Comparison of ENCODE assay signal across 30 cellular contexts in genomic region chr2:229485782-229486181, GRCh38.
DNase-seq lines count a peak whose midpoint lies in the region; ATAC-seq lines count a peak whose summit lies in the region.
"Had no signal": no experiment of that assay in that cellular context is flagged by ENCODE, and none has a peak within 500 bp of the region (broad histone marks: within the 10 kb centered on the region; RNA-seq: fewer than 3 reads in every experiment).

No MANE protein-coding gene starts in this region.

- in situ Hi-C loops in G401 (cut with HindIII; ENCODE audit: low sequenced_read_pairs), result no loop called here

- no peak overlapping the region for H4K8ac ChIP-seq in mesendoderm (ENCODE audit: low read depth, low read length)

- H2BK120ac ChIP-seq in mesendoderm (ENCODE audit: low read depth, low read length), result no peak overlapping the region

- H3K23ac ChIP-seq in mesendoderm (ENCODE audit: low read length), result no peak overlapping the region

- ATAC-seq in left ventricle myocardium superior, result peak; percentile 87
- ATAC-seq in sciatic nerve, result peak; percentile 72
- ATAC-seq: effector memory CD8-positive, alpha-beta T cell; naive thymus-derived CD8-positive, alpha-beta T cell had no signal

- H2AK5ac ChIP-seq in mesendoderm (ENCODE audit: low read length), result no peak overlapping the region

- H3K79me1 ChIP-seq in mesendoderm (ENCODE audit: low read length), result no peaks in the 10 kb centered on the region

- no peaks in the 10 kb centered on the region for H3K36me3 ChIP-seq in mesendoderm (ENCODE audit: control insufficient read depth, insufficient read depth, low read length)
- H3K36me3 ChIP-seq: colonic mucosa, HAP-1, MG63, Peyer's patch, SJCRH30, suprapubic skin, WERI-Rb-1 had no signal

- no peak overlapping the region for H3K18ac ChIP-seq in mesendoderm (ENCODE audit: low read length)

- no peak overlapping the region for H2BK15ac ChIP-seq in mesendoderm (replicated peaks; ENCODE audit: low read depth)

- no peaks in the 10 kb centered on the region for H3K27me3 ChIP-seq in mesendoderm (ENCODE audit: insufficient read depth, low read length, poor library complexity)
- H3K27me3 ChIP-seq: colonic mucosa, MG63, Peyer's patch, SJCRH30, suprapubic skin had no signal

- no peaks in the 10 kb centered on the region for H3K79me2 ChIP-seq in mesendoderm (ENCODE audit: control insufficient read depth, insufficient read depth, low read length)

- intact Hi-C loops in left ventricle myocardium superior (cut with micrococcal nuclease) (no loop called here), sciatic nerve (cut with DNase I) (no loop called here)

- H3K4me1 ChIP-seq in mesendoderm (ENCODE audit: control insufficient read depth, low read depth, low read length), result peaks cover 2% of the 10 kb centered on the region
- H3K4me1 ChIP-seq: colonic mucosa, HAP-1, Peyer's patch, SJCRH30, suprapubic skin had no signal

- H3K4me2 ChIP-seq in mesendoderm (ENCODE audit: low read length), result no peak overlapping the region

- no peak overlapping the region for H3K9ac ChIP-seq in mesendoderm (ENCODE audit: low read length)

- WGBS in mesendoderm (ENCODE audit: extremely low coverage, insufficient coverage, low lambda C conversion rate), result no CpG with 5 or more reads among the region's 6 CpGs

- no peak overlapping the region for H3K56ac ChIP-seq in mesendoderm (ENCODE audit: low read length)

- DNase-seq in G401 (ENCODE audit: low spot score), result peak; percentile 70
- peak; percentile 54 for DNase-seq in cerebellar cortex (ENCODE audit: low spot score)
- no peak for DNase-seq in left ventricle myocardium superior
- no peak for DNase-seq in sciatic nerve (ENCODE audit: low spot score)
- DNase-seq in hepatic stellate cell (ENCODE audit: low spot score), result no peak
- no peak for DNase-seq in activated T-cell treated with anti-CD3 and anti-CD28 coated beads, Interleukin-2, amount 50 U/mL, for 1 hour
- no peak for DNase-seq in mesendoderm
- DNase-seq: activated CD4-positive, alpha-beta T cell treated with anti-CD3 and anti-CD28 coated beads, Interleukin-2, amount 10 ng/mL, durations not matched to agents 24 days and 14 days; activated CD8-positive, alpha-beta memory T cell treated with anti-CD3 and anti-CD28 coated beads for 24 hours; activated T-cell treated with anti-CD3 and anti-CD28 coated beads for 4 hours; amniotic stem cell; colonic mucosa; DMS153; effector memory CD8-positive, alpha-beta T cell; KG1; MG63; naive thymus-derived CD8-positive, alpha-beta T cell; NCI-H1105 treated with DMSO at 0.1 percent for 48 hours; NCI-H2081; NCI-H748 treated with DMSO at 0.1 percent for 48 hours; occipital lobe; Peyer's patch; SJCRH30; small intestine; stimulated activated naive CD4-positive, alpha-beta T cell; T1000; WERI-Rb-1 had no signal

- H4K5ac ChIP-seq in mesendoderm (ENCODE audit: low read length), result no peak overlapping the region

- no peak overlapping the region for H3K4me3 ChIP-seq in mesendoderm (ENCODE audit: low read length)
- H3K4me3 ChIP-seq: colonic mucosa, HAP-1, MG63, Peyer's patch, SJCRH30, suprapubic skin had no signal

- H3K27ac ChIP-seq in mesendoderm (ENCODE audit: low read depth, low read length), result no peak overlapping the region
- H3K27ac ChIP-seq: colonic mucosa, HL-60, Peyer's patch, SJCRH30, suprapubic skin, WERI-Rb-1 had no signal

- H2BK5ac ChIP-seq in mesendoderm (ENCODE audit: low read length), result no peak overlapping the region

- H3K4ac ChIP-seq in mesendoderm (ENCODE audit: low read depth, low read length), result no peak overlapping the region

Comparison
In these comparisons a context has a peak if more than half of its experiments do, and no peak if none do; other contexts are left out.
1. DNase-seq: peak in G401 (single experiment) and cerebellar cortex (single experiment); none in left ventricle myocardium superior (single experiment), sciatic nerve (single experiment), hepatic stellate cell (single experiment), activated T-cell treated with anti-CD3 and anti-CD28 coated beads, Interleukin-2, amount 50 U/mL, for 1 hour (single experiment) and mesendoderm (single experiment).